1 cellular context compared by ENCODE assay signal in the genomic region with DNA sequence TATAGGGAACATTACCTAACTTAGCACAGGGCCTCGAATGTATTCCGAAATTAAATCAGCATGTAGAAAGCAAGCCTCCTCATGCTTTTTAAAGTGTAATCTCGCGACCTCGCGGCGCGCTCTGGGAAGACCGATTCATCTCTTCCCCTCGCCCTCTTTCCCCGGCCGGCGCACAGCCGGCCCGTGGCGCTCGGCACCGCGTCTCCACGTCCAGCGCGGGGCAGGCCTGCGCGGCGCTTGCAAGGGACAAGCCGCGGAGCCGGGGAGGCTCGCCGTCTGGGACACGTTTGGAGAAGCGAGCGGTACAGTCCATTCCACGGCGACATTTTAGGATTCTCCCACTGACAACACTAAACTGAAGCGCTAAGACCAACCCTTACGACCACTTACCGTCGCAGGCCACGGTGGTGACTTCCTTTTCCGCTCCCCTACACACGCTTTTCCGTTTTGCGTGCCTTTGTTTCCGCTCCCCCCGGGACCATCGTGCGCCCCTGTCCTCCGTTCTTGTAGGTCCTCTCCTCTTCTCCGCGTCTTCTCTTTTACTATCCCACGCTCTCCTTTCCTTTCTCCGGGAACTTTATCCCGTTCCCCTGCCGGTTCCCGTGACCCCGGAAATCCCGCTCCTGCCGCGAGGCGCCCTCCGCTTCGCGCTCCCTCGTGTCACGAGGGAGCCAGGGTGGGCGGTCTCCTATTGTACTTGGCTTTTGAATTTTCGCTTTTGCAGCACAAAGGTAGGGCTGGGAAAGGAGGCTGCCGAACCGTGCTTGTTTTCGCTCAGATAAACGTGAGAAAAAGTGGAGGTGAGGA.
TF ChIP-seq lines count a peak whose summit lies in the region.

A gene with protein sequence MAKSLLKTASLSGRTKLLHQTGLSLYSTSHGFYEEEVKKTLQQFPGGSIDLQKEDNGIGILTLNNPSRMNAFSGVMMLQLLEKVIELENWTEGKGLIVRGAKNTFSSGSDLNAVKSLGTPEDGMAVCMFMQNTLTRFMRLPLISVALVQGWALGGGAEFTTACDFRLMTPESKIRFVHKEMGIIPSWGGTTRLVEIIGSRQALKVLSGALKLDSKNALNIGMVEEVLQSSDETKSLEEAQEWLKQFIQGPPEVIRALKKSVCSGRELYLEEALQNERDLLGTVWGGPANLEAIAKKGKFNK (minus strand): TSS at position 664 of the 807 bp plus-strand sequence. CDS start 12,581 bp downstream, outside the sequence.

TF ChIP-seq in HCT116, 20 proteins besides CTCF, POLR2A, EP300 and RAD21 (continued from another document):
- TF ChIP-seq, protein P1, sequence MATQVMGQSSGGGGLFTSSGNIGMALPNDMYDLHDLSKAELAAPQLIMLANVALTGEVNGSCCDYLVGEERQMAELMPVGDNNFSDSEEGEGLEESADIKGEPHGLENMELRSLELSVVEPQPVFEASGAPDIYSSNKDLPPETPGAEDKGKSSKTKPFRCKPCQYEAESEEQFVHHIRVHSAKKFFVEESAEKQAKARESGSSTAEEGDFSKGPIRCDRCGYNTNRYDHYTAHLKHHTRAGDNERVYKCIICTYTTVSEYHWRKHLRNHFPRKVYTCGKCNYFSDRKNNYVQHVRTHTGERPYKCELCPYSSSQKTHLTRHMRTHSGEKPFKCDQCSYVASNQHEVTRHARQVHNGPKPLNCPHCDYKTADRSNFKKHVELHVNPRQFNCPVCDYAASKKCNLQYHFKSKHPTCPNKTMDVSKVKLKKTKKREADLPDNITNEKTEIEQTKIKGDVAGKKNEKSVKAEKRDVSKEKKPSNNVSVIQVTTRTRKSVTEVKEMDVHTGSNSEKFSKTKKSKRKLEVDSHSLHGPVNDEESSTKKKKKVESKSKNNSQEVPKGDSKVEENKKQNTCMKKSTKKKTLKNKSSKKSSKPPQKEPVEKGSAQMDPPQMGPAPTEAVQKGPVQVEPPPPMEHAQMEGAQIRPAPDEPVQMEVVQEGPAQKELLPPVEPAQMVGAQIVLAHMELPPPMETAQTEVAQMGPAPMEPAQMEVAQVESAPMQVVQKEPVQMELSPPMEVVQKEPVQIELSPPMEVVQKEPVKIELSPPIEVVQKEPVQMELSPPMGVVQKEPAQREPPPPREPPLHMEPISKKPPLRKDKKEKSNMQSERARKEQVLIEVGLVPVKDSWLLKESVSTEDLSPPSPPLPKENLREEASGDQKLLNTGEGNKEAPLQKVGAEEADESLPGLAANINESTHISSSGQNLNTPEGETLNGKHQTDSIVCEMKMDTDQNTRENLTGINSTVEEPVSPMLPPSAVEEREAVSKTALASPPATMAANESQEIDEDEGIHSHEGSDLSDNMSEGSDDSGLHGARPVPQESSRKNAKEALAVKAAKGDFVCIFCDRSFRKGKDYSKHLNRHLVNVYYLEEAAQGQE (IDR thresholded peaks at IDR 0.05; ENCODE audit: low read depth) = no peak
- TF ChIP-seq POLR2AphosphoS5 (IDR thresholded peaks at IDR 0.05; ENCODE audit: low read depth, low read length) (peak; percentile 95), ELF1 (IDR thresholded peaks at IDR 0.05; ENCODE audit: borderline replicate concordance, low read depth) (peak; percentile 65), TCF7L2 (IDR thresholded peaks at IDR 0.05; ENCODE audit: borderline replicate concordance, extremely low read depth, insufficient read depth, insufficient read length) (peak; percentile 40), EZH2phosphoT487 (IDR thresholded peaks at IDR 0.05; ENCODE audit: borderline replicate concordance) (no peak), SP1 (IDR thresholded peaks at IDR 0.05; ENCODE audit: low read depth) (0 out of 2 replicates have a peak, but pooled peaks have one; percentile 8), ZFX (IDR thresholded peaks at IDR 0.05) (peak; percentile 94)
